ENCODE assay signal across 24 cellular contexts in genomic region chr14:104373055-104373854, GRCh38.
DNase-seq lines count a peak whose midpoint lies in the region; ATAC-seq and TF ChIP-seq lines count a peak whose summit lies in the region.
"Had no signal": no experiment of that assay in that cellular context is flagged by ENCODE, and none has a peak within 500 bp of the region (broad histone marks: within the 10 kb centered on the region; RNA-seq: fewer than 3 reads in every experiment).

No MANE protein-coding gene starts in this region.

- CTCF ChIA-PET in activated naive CD4-positive, alpha-beta T cell treated with anti-CD3 and anti-CD28 coated beads, Interleukin-2, amount 10 ng/mL, durations not matched to agents 7 days and 5 days (lab: Charles Lee), result no interaction called here

- no peak for ATAC-seq in HG02973 (IDR thresholded peaks at IDR 0.05; ENCODE audit: unreplicated experiment)
- ATAC-seq: activated CD4-positive, alpha-beta T cell treated with anti-CD3 and anti-CD28 coated beads for 36 hours; activated T-cell treated with anti-CD3 and anti-CD28 coated beads, Interleukin-2, amount 50 U/mL, for 72 hours; foreskin keratinocyte; stimulated activated memory B cell treated with anti-CD40 and anti-IgM and Interleukin-4, amounts not matched to agents 10 μg/mL and 1 μg/mL and 100 μg/mL, for 72 hours had no signal

- H3K4me3 ChIP-seq in neural progenitor cell, result no peak overlapping the region
- H3K4me3 ChIP-seq: lung, SJSA1, skin epidermis, testis, uterus had no signal

- no peaks in the 10 kb centered on the region for H3K9me3 ChIP-seq in neural progenitor cell (ENCODE audit: low read depth)
- H3K9me3 ChIP-seq: SJSA1, testis, uterus had no signal

- no peaks in the 10 kb centered on the region for H3K9me3 Mint-ChIP-seq in activated naive CD4-positive, alpha-beta T cell treated with anti-CD3 and anti-CD28 coated beads, Interleukin-2, amount 50 U/mL, for 24 hours
- H3K9me3 Mint-ChIP-seq in activated naive CD4-positive, alpha-beta T cell treated with anti-CD3 and anti-CD28 coated beads, Interleukin-2, amount 10 ng/mL, durations not matched to agents 7 days and 5 days, result no peaks in the 10 kb centered on the region
- no peaks in the 10 kb centered on the region for H3K9me3 Mint-ChIP-seq in neural progenitor cell
- H3K9me3 Mint-ChIP-seq: activated T-cell treated with anti-CD3 and anti-CD28 coated beads, Interleukin-2, amount 50 U/mL, for 72 hours; immature natural killer cell had no signal

- H3K27ac ChIP-seq in neural progenitor cell, result no peak overlapping the region
- H3K27ac ChIP-seq: foreskin keratinocyte, SJSA1, skin epidermis, testis, uterus had no signal

- no peak overlapping the region for H2AFZ ChIP-seq in neural progenitor cell (replicated peaks)

- no peaks in the 10 kb centered on the region for H3K36me3 ChIP-seq in neural progenitor cell
- H3K36me3 ChIP-seq: SJSA1, uterus had no signal

- H3K79me2 ChIP-seq in neural progenitor cell (ENCODE audit: low read depth), result no peaks in the 10 kb centered on the region

- DNase-seq in activated naive CD4-positive, alpha-beta T cell treated with anti-CD3 and anti-CD28 coated beads, Interleukin-2, amount 10 ng/mL, durations not matched to agents 7 days and 5 days, result no peak
- DNase-seq in NCI-H1417 (lab: John Stamatoyannopoulos, UW) (peak; percentile 63 to 98 (median 90)), NCI-H774 (lab: John Stamatoyannopoulos, UW) (peak; percentile 5), neural progenitor cell (ENCODE audit: low spot score) (no peak), head of caudate nucleus (no peak)
- no peak for DNase-seq in activated CD8-positive, alpha-beta memory T cell treated with anti-CD3 and anti-CD28 coated beads, Interleukin-2, amount 50 U/mL, for 48 hours
- DNase-seq: activated CD4-positive, alpha-beta T cell treated with anti-CD3 and anti-CD28 coated beads for 36 hours; activated T-cell treated with anti-CD3 and anti-CD28 coated beads, Interleukin-2, amount 50 U/mL, for 72 hours; effector memory CD4-positive, alpha-beta T cell; foreskin keratinocyte; immature natural killer cell; NCI-H1436 treated with DMSO at 0.1 percent for 48 hours; OCI-M1; T-helper 1 cell; testis; uterus had no signal

- no peak overlapping the region for H3K4me3 Mint-ChIP-seq in activated naive CD4-positive, alpha-beta T cell treated with anti-CD3 and anti-CD28 coated beads, Interleukin-2, amount 50 U/mL, for 24 hours
- H3K4me3 Mint-ChIP-seq in activated naive CD4-positive, alpha-beta T cell treated with anti-CD3 and anti-CD28 coated beads, Interleukin-2, amount 10 ng/mL, durations not matched to agents 7 days and 5 days, result no peak overlapping the region
- no peak overlapping the region for H3K4me3 Mint-ChIP-seq in neural progenitor cell
- H3K4me3 Mint-ChIP-seq: activated CD4-positive, alpha-beta T cell treated with anti-CD3 and anti-CD28 coated beads for 36 hours; activated naive CD8-positive, alpha-beta T cell; activated T-cell treated with anti-CD3 and anti-CD28 coated beads, Interleukin-2, amount 50 U/mL, for 72 hours; IgD-negative memory B cell; immature natural killer cell; stimulated activated memory B cell treated with anti-CD40 and anti-IgM and Interleukin-4, amounts not matched to agents 10 μg/mL and 1 μg/mL and 100 μg/mL, for 72 hours had no signal

- H4K20me1 ChIP-seq in neural progenitor cell (ENCODE audit: low read depth), result no peaks in the 10 kb centered on the region

- H3K4me2 ChIP-seq in neural progenitor cell, result no peak overlapping the region

- H3K27me3 ChIP-seq in neural progenitor cell, result no peaks in the 10 kb centered on the region
- H3K27me3 ChIP-seq: foreskin keratinocyte, SJSA1, testis, uterus had no signal

- no peak for TF ChIP-seq CTCF in neural progenitor cell (IDR thresholded peaks at IDR 0.05)

- H3K4me1 ChIP-seq in neural progenitor cell, result no peaks in the 10 kb centered on the region
- H3K4me1 ChIP-seq: foreskin keratinocyte, SJSA1, testis, uterus had no signal

- no peaks in the 10 kb centered on the region for H3K27me3 Mint-ChIP-seq in activated naive CD4-positive, alpha-beta T cell treated with anti-CD3 and anti-CD28 coated beads, Interleukin-2, amount 50 U/mL, for 24 hours
- H3K27me3 Mint-ChIP-seq in activated naive CD4-positive, alpha-beta T cell treated with anti-CD3 and anti-CD28 coated beads, Interleukin-2, amount 10 ng/mL, durations not matched to agents 7 days and 5 days, result peaks cover 4% of the 10 kb centered on the region
- peaks cover 5% of the 10 kb centered on the region for H3K27me3 Mint-ChIP-seq in neural progenitor cell (ENCODE audit: insufficient read depth, low read depth)
- H3K27me3 Mint-ChIP-seq: activated CD4-positive, alpha-beta T cell treated with anti-CD3 and anti-CD28 coated beads for 36 hours; activated naive CD8-positive, alpha-beta T cell had no signal

- H3K27ac Mint-ChIP-seq in activated naive CD4-positive, alpha-beta T cell treated with anti-CD3 and anti-CD28 coated beads, Interleukin-2, amount 50 U/mL, for 24 hours, result peak overlapping the region; percentile 8
- no peak overlapping the region for H3K27ac Mint-ChIP-seq in activated naive CD4-positive, alpha-beta T cell treated with anti-CD3 and anti-CD28 coated beads, Interleukin-2, amount 10 ng/mL, durations not matched to agents 7 days and 5 days
- peak overlapping the region; percentile 82 for H3K27ac Mint-ChIP-seq in neural progenitor cell
- H3K27ac Mint-ChIP-seq: activated CD4-positive, alpha-beta T cell treated with anti-CD3 and anti-CD28 coated beads for 36 hours; activated naive CD8-positive, alpha-beta T cell; activated T-cell treated with anti-CD3 and anti-CD28 coated beads, Interleukin-2, amount 50 U/mL, for 72 hours; IgD-negative memory B cell; stimulated activated memory B cell treated with anti-CD40 and anti-IgM and Interleukin-4, amounts not matched to agents 10 μg/mL and 1 μg/mL and 100 μg/mL, for 72 hours had no signal

- peaks cover 5% of the 10 kb centered on the region for H3F3A ChIP-seq in neural progenitor cell (ENCODE audit: low read depth)

- no peak overlapping the region for H3K9ac ChIP-seq in neural progenitor cell

- intact Hi-C loops in head of caudate nucleus (cut with DNase I), result no loop called here

- H3K36me3 Mint-ChIP-seq in activated naive CD4-positive, alpha-beta T cell treated with anti-CD3 and anti-CD28 coated beads, Interleukin-2, amount 50 U/mL, for 24 hours, result no peaks in the 10 kb centered on the region
- H3K36me3 Mint-ChIP-seq in activated naive CD4-positive, alpha-beta T cell treated with anti-CD3 and anti-CD28 coated beads, Interleukin-2, amount 10 ng/mL, durations not matched to agents 7 days and 5 days, result no peaks in the 10 kb centered on the region
- no peaks in the 10 kb centered on the region for H3K36me3 Mint-ChIP-seq in neural progenitor cell
- H3K36me3 Mint-ChIP-seq: activated naive CD8-positive, alpha-beta T cell; IgD-negative memory B cell; immature natural killer cell; stimulated activated memory B cell treated with anti-CD40 and anti-IgM and Interleukin-4, amounts not matched to agents 10 μg/mL and 1 μg/mL and 100 μg/mL, for 72 hours had no signal

- H3K4me1 Mint-ChIP-seq in activated naive CD4-positive, alpha-beta T cell treated with anti-CD3 and anti-CD28 coated beads, Interleukin-2, amount 50 U/mL, for 24 hours, result peaks cover 11% of the 10 kb centered on the region
- H3K4me1 Mint-ChIP-seq in activated naive CD4-positive, alpha-beta T cell treated with anti-CD3 and anti-CD28 coated beads, Interleukin-2, amount 10 ng/mL, durations not matched to agents 7 days and 5 days, result peaks cover 7% of the 10 kb centered on the region
- peaks cover 12% of the 10 kb centered on the region for H3K4me1 Mint-ChIP-seq in neural progenitor cell
- H3K4me1 Mint-ChIP-seq: IgD-negative memory B cell; immature natural killer cell; stimulated activated memory B cell treated with anti-CD40 and anti-IgM and Interleukin-4, amounts not matched to agents 10 μg/mL and 1 μg/mL and 100 μg/mL, for 72 hours had no signal

Comparison
In these comparisons a context has a peak if more than half of its experiments do, and no peak if none do; other contexts are left out.
1. DNase-seq: peak in NCI-H1417 (3 of 3) and NCI-H774 (single experiment); none in activated naive CD4-positive, alpha-beta T cell treated with anti-CD3 and anti-CD28 coated beads, Interleukin-2, amount 10 ng/mL, durations not matched to agents 7 days and 5 days (single experiment), neural progenitor cell (single experiment), activated CD8-positive, alpha-beta memory T cell treated with anti-CD3 and anti-CD28 coated beads, Interleukin-2, amount 50 U/mL, for 48 hours (single experiment) and head of caudate nucleus (0 of 42).